In the genomic region with DNA sequence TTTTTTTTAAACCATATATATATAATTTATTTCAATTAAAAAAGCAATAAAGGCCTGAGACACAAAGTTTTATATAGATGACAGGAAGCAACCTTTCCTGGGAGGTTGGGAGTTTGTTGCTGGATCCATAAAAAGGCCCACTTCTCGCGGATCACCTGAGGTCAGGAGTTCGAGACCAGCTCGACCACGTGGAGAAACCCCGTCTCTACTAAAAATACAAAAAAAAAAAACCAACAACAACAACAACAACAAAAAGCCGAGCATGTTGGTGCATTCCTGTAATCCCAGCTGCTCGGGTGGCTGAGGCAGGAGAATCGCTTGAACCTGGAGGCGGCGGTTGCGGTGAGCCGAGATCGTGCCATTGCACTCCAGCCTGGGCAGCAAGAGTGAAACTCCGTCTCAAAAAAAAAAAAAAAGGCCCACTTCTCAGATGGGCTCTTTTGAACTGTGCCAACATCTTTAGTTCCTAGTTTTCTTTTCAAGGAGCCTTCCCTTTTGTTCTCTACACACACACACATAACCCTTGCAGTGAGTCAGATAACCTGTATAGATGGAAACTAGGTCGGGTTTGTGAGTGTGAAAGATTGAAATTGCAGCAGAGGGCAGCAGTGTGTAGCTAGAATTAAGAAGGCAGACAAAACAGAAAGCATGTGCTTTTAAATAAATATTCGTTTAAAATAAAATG, we compare ENCODE assay signal across 8 cellular contexts. TPM values are rescaled to one million over a fixed set of nuclear protein-coding genes. Genes with fewer than 3 reads are reported as not detected.
A peak's percentile ranks its signal among the peaks of the same experiment; 100 is the strongest.
DNase-seq lines count a peak whose midpoint lies in the region; ATAC-seq, FAIRE-seq and TF ChIP-seq lines count a peak whose summit lies in the region.

No MANE protein-coding gene starts in this region.

- CTCF ChIA-PET in H1 (lab: Charles Lee; ENCODE audit: partially characterized antibody), result interaction anchor here (0.5 to 4.7 kb wide), 20 partner anchors 10 to 536 kb away, joined by 3 to 41 read pairs (median 4); no protein-coding TSS in a partner anchor

- no peak overlapping the region for H2AK5ac ChIP-seq in H1 (ENCODE audit: low read depth, low read length)

- no peak overlapping the region for H3K56ac ChIP-seq in H1 (replicated peaks; ENCODE audit: insufficient read length, low read depth, low read length)

- H3K36me3 Mint-ChIP-seq in mesothelial cell of epicardium, result peaks cover 9% of the 10 kb centered on the region

- no peak overlapping the region for H4K5ac ChIP-seq in H1 (ENCODE audit: insufficient read length, low read depth, low read length)

- H2BK5ac ChIP-seq in H1 (ENCODE audit: low read depth, low read length), result no peak overlapping the region

- no peaks in the 10 kb centered on the region for H3K27me3 Mint-ChIP-seq in mesothelial cell of epicardium (ENCODE audit: low read depth)

- no peak overlapping the region for H2AFZ ChIP-seq in H1 (ENCODE audit: low read length)

- H3K9me3 ChIP-seq in H1 (ENCODE audit: insufficient read depth in 2 of 2, low read depth in 1 of 2, low read length in 1 of 2) (no peaks in the 10 kb centered on the region), stomach (no peaks in the 10 kb centered on the region)

- peak; percentile 78 for TF ChIP-seq RAD21 in H1 (IDR thresholded peaks at IDR 0.05 in 1 of 2, conservative IDR thresholded peaks at IDR 0.05 in 1 of 2; ENCODE audit: low read depth in 2 of 2, low read length in 2 of 2)

- no peak overlapping the region for H4K91ac ChIP-seq in H1 (replicated peaks; ENCODE audit: insufficient read length, low read length)

- no peak overlapping the region for H3K9ac ChIP-seq in H1 (replicated peaks in 1 of 4; ENCODE audit: extremely low read depth in 1 of 4, low read depth in 3 of 4, low read length in 3 of 4)

- peaks cover 6 to 36% of the 10 kb centered on the region in 2 experiments for H3K79me2 ChIP-seq in H1 (ENCODE audit: control insufficient read depth in 1 of 2, insufficient read depth in 2 of 2, low read length in 2 of 2)

- H3K4me3 Mint-ChIP-seq in mesothelial cell of epicardium, result peak overlapping the region; percentile 94

- DNase-seq in AG20443 (ENCODE audit: low spot score), result peak; percentile 61
- DNase-seq in NCI-H446 treated with DMSO at 0.1 percent for 48 hours (lab: John Stamatoyannopoulos, UW), result peak; percentile 49
- no peak for DNase-seq in H1 (ENCODE audit: low read depth in 1 of 2, low spot score in 2 of 2)
- no peak for DNase-seq in mesothelial cell of epicardium (ENCODE audit: low spot score in 2 of 2, unreplicated experiment in 2 of 2)
- peak; percentile 56 for DNase-seq in stomach

- 55% methylated on average over 12 of the region's 17 CpGs; no CpG with 5 or more reads in 1 of the 2 experiments for WGBS in H1 (ENCODE audit: extremely low coverage in 1 of 2, insufficient coverage in 1 of 2, insufficient read length in 1 of 2, insufficient replicate concordance in 2 of 2, low coverage in 1 of 2, low lambda C conversion rate in 2 of 2, missing lambda C conversion rate in 1 of 2), 2 experiments
- 29 to 53% (median 49%) methylated on average over 17 of the region's 17 CpGs for WGBS in stomach, 5 donors

- no peak overlapping the region for H3K4ac ChIP-seq in H1 (replicated peaks; ENCODE audit: insufficient read length, low read depth, low read length)

- TF ChIP-seq CTCF in H1 (IDR thresholded peaks at IDR 0.05; ENCODE audit: control extremely low read depth in 1 of 3, insufficient read depth in 1 of 3, low read depth in 1 of 3, low read length in 3 of 3), result peak in 2 of 3 experiments; percentile 56 to 61; a peak in 3 of 4 replicates
- peak; percentile 47 for TF ChIP-seq CTCF in mesothelial cell of epicardium (IDR thresholded peaks at IDR 0.05; ENCODE audit: unreplicated experiment)
- peak in 5 of 7 experiments; percentile 31 to 71 (median 58) for TF ChIP-seq CTCF in stomach (IDR thresholded peaks at IDR 0.05)

- H4K20me1 ChIP-seq in H1 (replicated peaks in 1 of 2; ENCODE audit: control insufficient read depth in 1 of 2, insufficient read depth in 2 of 2, low read length in 2 of 2), result peaks cover 3 to 5% of the 10 kb centered on the region in 2 experiments

- no peak overlapping the region for H4K8ac ChIP-seq in H1 (ENCODE audit: extremely low read depth, insufficient read depth, low read length)

- no peak overlapping the region; a peak in 1 of 8 replicates for H3K4me3 ChIP-seq in H1 (ENCODE audit: extremely low read depth in 1 of 4, insufficient read depth in 2 of 4, low read depth in 3 of 4, low read length in 4 of 4)
- H3K4me3 ChIP-seq in stomach, result peak overlapping the region; percentile 76 to 99 (median 78)

- 0 out of 2 replicates have a peak, but pooled peaks cover 2% of the 10 kb centered on the region for H3K23me2 ChIP-seq in H1 (ENCODE audit: low read depth, low read length)

- peak overlapping the region; percentile 99 for H3K27ac Mint-ChIP-seq in mesothelial cell of epicardium

- H3K23ac ChIP-seq in H1 (ENCODE audit: insufficient read length), result no peak overlapping the region

- H3K4me1 ChIP-seq in H1 (replicated peaks in 1 of 4; ENCODE audit: control insufficient read depth in 3 of 4, insufficient read depth in 4 of 4, low read length in 3 of 4) (0 out of 7 replicates have a peak, but pooled peaks cover 0 to 3% (median 0%) of the 10 kb centered on the region in 4 experiments), stomach (peaks cover 26 to 44% (median 40%) of the 10 kb centered on the region in 4 donors)

- no peak for TF ChIP-seq POLR2A in H1 (IDR thresholded peaks at IDR 0.05; ENCODE audit: control extremely low read depth in 1 of 2, low read depth in 2 of 2, low read length in 2 of 2)
- TF ChIP-seq POLR2A in stomach (IDR thresholded peaks at IDR 0.05), result no peak

- no peak overlapping the region for H3K14ac ChIP-seq in H1 (ENCODE audit: insufficient read length)

- H2BK15ac ChIP-seq in H1 (ENCODE audit: low read length), result no peak overlapping the region

- H3K79me1 ChIP-seq in H1 (ENCODE audit: low read depth, low read length), result no peaks in the 10 kb centered on the region

- intact Hi-C loops in stomach (cut with DNase I; ENCODE audit: low total_unique reads), result no loop called here

- TF ChIP-seq EP300 in H1 (IDR thresholded peaks at IDR 0.05; ENCODE audit: borderline replicate concordance in 1 of 2, low read depth in 2 of 2, low read length in 2 of 2), result no peak
- no peak for TF ChIP-seq EP300 in stomach (IDR thresholded peaks at IDR 0.05)

- ATAC-seq in GM18519 (IDR thresholded peaks at IDR 0.05; ENCODE audit: low FRiP score, unreplicated experiment) (peak; percentile 40), HG03280 (IDR thresholded peaks at IDR 0.05; ENCODE audit: unreplicated experiment) (peak; percentile 45)
- peak; percentile 69 to 70 for ATAC-seq in activated CD4-positive, CD25-positive, alpha-beta regulatory T cell treated with anti-CD3 and anti-CD28 coated beads, Interleukin-2, amount 50 U/mL, for 24 hours

- H2BK12ac ChIP-seq in H1 (ENCODE audit: low read depth, low read length), result no peak overlapping the region

- H2BK120ac ChIP-seq in H1 (replicated peaks; ENCODE audit: low read depth, low read length), result no peak overlapping the region

- H3K27me3 ChIP-seq in H1 (replicated peaks in 1 of 4; ENCODE audit: control insufficient read depth in 3 of 4, extremely low read depth in 1 of 4, insufficient read depth in 3 of 4, low read length in 3 of 4) (no peaks in the 10 kb centered on the region), stomach (no peaks in the 10 kb centered on the region)

- no peak overlapping the region for H3K18ac ChIP-seq in H1 (ENCODE audit: extremely low read depth, low read length)

- H3K4me1 Mint-ChIP-seq in mesothelial cell of epicardium, result peaks cover 23% of the 10 kb centered on the region

- POLR2A ChIA-PET in H1 (lab: Charles Lee; ENCODE audit: partially characterized antibody), result interaction anchor here (1.2 to 2.8 kb wide), 10 partner anchors 10 to 306 kb away, joined by 3 to 12 read pairs (median 4); partner anchors contain the start of gene SMC3

- peaks cover 0 to 23% (median 15%) of the 10 kb centered on the region in 4 experiments; a peak in 7 of 8 replicates for H3K36me3 ChIP-seq in H1 (ENCODE audit: control insufficient read depth in 2 of 4, insufficient read depth in 4 of 4, low read length in 3 of 4)
- H3K36me3 ChIP-seq in stomach, result peaks cover 0 to 24% (median 21%) of the 10 kb centered on the region in 4 donors

- no peaks in the 10 kb centered on the region for H3K9me3 Mint-ChIP-seq in mesothelial cell of epicardium

- peak overlapping the region in 1 of 2 experiments; percentile 40; a peak in 1 of 4 replicates for H3K4me2 ChIP-seq in H1 (ENCODE audit: insufficient read depth in 1 of 2, low read depth in 2 of 2, low read length in 2 of 2)

- peak; percentile 32 for FAIRE-seq in H1 (lab: Jason Lieb, UNC)

- H3K27ac ChIP-seq in H1 (ENCODE audit: low read depth, low read length) (no peak overlapping the region), stomach (peak overlapping the region; percentile 74 to 97 (median 95))

- no peak overlapping the region for H2BK20ac ChIP-seq in H1 (ENCODE audit: low read length)

TF ChIP-seq in H1, 55 proteins besides CTCF, POLR2A, EP300 and RAD21 (continues in another document):
- TF ChIP-seq TAF7 (optimal IDR thresholded peaks at IDR 0.05; ENCODE audit: borderline replicate concordance, low read depth, low read length) (no peak), SIN3A (conservative IDR thresholded peaks at IDR 0.05 in 1 of 2, IDR thresholded peaks at IDR 0.05 in 1 of 2; ENCODE audit: low read depth in 1 of 2, low read length in 2 of 2) (no peak; a peak in 1 of 4 replicates), EGR1 (IDR thresholded peaks at IDR 0.05; ENCODE audit: borderline replicate concordance, low read depth, low read length) (no peak), CHD2 (IDR thresholded peaks at IDR 0.05; ENCODE audit: low read length) (no peak), RNF2 (IDR thresholded peaks at IDR 0.05; ENCODE audit: borderline replicate concordance, low read depth, low read length, missing control alignments, poor library complexity, severe bottlenecking) (no peak)

RNA-seq across cellular contexts. Expression of gene SMNDC1, which starts 1.2 kb away (rescaled TPM):
- total RNA-seq in H1 (2021; fragmentation: NEBNext Ultra II Directional; extraction: Animal tissue kit (Norgen Biotek cat#: 25700)), result 48.6 and 53.5 TPM in 2 replicates
- polyA plus RNA-seq in H1 (2011; rRNA removed), result 4.3 and 8.1 TPM in 2 replicates
- polyA plus RNA-seq in H1 (2011; cell fraction: cytosol; rRNA removed), result 12.4 TPM
- polyA plus RNA-seq in H1 (2011; cell fraction: nucleus; rRNA removed), result 4.8 TPM
- 27.9 to 44.3 TPM (median 32.5 TPM) in 4 replicates for polyA plus RNA-seq in H1 (2012, experiment 1 of 2)
- 7.6 TPM for polyA plus RNA-seq in H1 (2012, experiment 2 of 2)
- 37.6 TPM for polyA plus RNA-seq in H1 (2013, experiment 1 of 2)
- 34.3 TPM for polyA plus RNA-seq in H1 (2013, experiment 2 of 2)
- 5.2 and 8.7 TPM in 2 replicates for polyA minus RNA-seq in H1 (2011; rRNA and poly(A)+ RNA removed)
- 11.7 TPM for polyA minus RNA-seq in H1 (2011; cell fraction: cytosol; rRNA and poly(A)+ RNA removed)
- 24.3 TPM for polyA minus RNA-seq in H1 (2011; cell fraction: nucleus; rRNA and poly(A)+ RNA removed)
- 38.5 to 41.4 TPM (median 39.6 TPM) in 3 replicates for total RNA-seq in mesothelial cell of epicardium
- total RNA-seq in stomach, result 10 to 100 TPM in 3 of 5 donors, 1 to 10 TPM in 2; 7.8 to 31.6 (median 29.0) TPM
- polyA plus RNA-seq in stomach, result 10 to 100 TPM in 1 of 3 donors, 1 to 10 TPM in 2; 7.7 to 21.7 (median 8.7) TPM

Comparison
In these comparisons a context has a peak if more than half of its experiments do, and no peak if none do; other contexts are left out.
1. DNase-seq: peak in AG20443 (single experiment), NCI-H446 treated with DMSO at 0.1 percent for 48 hours (single experiment) and stomach (single experiment); none in H1 (0 of 2) and mesothelial cell of epicardium (0 of 2).
2. H3K4me3 ChIP-seq: peak in stomach (4 of 4); none in H1 (0 of 4).
3. Peak in every context shown above with its lines, with median percentiles within 50 percentile points of each other: ATAC-seq and CTCF ChIP-seq.